ENCODE assay signal across 19 cellular contexts in the genomic region with DNA sequence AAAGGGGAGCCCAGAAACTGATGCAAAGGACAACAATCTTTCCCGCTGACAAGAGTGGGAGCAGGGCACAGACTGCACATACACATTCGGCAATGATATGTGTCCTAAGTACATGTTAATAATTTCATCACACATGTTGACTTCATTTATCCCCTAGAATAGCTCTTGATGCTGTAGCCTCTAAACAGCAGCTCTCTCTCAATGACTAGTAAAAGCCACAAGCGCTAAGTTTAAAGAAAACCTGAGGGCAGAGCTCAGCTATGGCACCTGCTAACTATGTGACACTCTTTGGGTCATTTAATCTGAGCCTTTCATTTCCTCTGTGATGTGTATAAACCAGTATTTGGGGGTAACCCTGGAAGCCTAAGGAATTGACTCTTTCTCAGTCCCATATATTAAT.
"Had no signal": no experiment of that assay in that cellular context is flagged by ENCODE, and none has a peak within 500 bp of the region (broad histone marks: within the 10 kb centered on the region; RNA-seq: fewer than 3 reads in every experiment).

No MANE protein-coding gene starts in this region.

- H3K9me3 ChIP-seq: mucosa of descending colon, ovary, stomach, uterus had no signal

- H3K27ac Mint-ChIP-seq: activated naive CD4-positive, alpha-beta T cell treated with anti-CD3 and anti-CD28 coated beads, Interleukin-2, amount 10 ng/mL, durations not matched to agents 7 days and 5 days; activated T-helper 2 cell treated with anti-CD3 and anti-CD28 coated beads, Interferon-gamma antibody, Interleukin-2, Interleukin-4, amounts not matched to agents 10 μg/mL and 5 μg/mL and 100 μg/mL, durations not matched to agents 14 hours and 24 hours and 36 hours; endodermal cell; immature natural killer cell; natural killer cell treated with Interleukin-12 subunit alpha and Interleukin-12 subunit beta and Interleukin-15 and Interleukin-18, amount 100 ng/mL, for 72 hours had no signal

- DNase-seq: activated CD4-positive, alpha-beta T cell treated with anti-CD3 and anti-CD28 coated beads, Interleukin-2, amount 50 U/mL, for 1 hour; activated naive CD4-positive, alpha-beta T cell treated with anti-CD3 and anti-CD28 coated beads, Interleukin-2, amount 10 ng/mL, durations not matched to agents 7 days and 5 days; activated T-cell treated with anti-CD3 and anti-CD28 coated beads for 4 hours; cerebellar nuclear complex; endodermal cell; glutamatergic neuron; immature natural killer cell; left colon; ovary; stimulated activated CD4-positive, alpha-beta T cell treated with anti-CD3 and anti-CD28 coated beads, Interleukin-15, amount 100 ng/mL, for 24 hours; stimulated activated CD4-positive, alpha-beta T cell treated with anti-CD3 and anti-CD28 coated beads, Interleukin-4, amount 100 ng/mL, for 4 hours; stomach; T-helper 2 cell; uterus had no signal

- H3K27ac ChIP-seq: ovary, stomach, uterus had no signal

- H3K27me3 Mint-ChIP-seq: brain; natural killer cell treated with Interleukin-12 subunit alpha and Interleukin-12 subunit beta and Interleukin-15 and Interleukin-18, amount 100 ng/mL, for 72 hours had no signal

- H3K36me3 Mint-ChIP-seq: activated naive CD4-positive, alpha-beta T cell treated with anti-CD3 and anti-CD28 coated beads, Interleukin-2, amount 10 ng/mL, durations not matched to agents 7 days and 5 days; brain; immature natural killer cell; natural killer cell treated with Interleukin-12 subunit alpha and Interleukin-12 subunit beta and Interleukin-15 and Interleukin-18, amount 100 ng/mL, for 72 hours had no signal

- ATAC-seq: left colon; natural killer cell treated with Interleukin-12 subunit alpha and Interleukin-12 subunit beta and Interleukin-15 and Interleukin-18, amount 100 ng/mL, for 72 hours had no signal

- H3K9me3 Mint-ChIP-seq: activated naive CD4-positive, alpha-beta T cell treated with anti-CD3 and anti-CD28 coated beads, Interleukin-2, amount 10 ng/mL, durations not matched to agents 7 days and 5 days; activated T-helper 2 cell treated with anti-CD3 and anti-CD28 coated beads, Interferon-gamma antibody, Interleukin-2, Interleukin-4, amounts not matched to agents 10 μg/mL and 5 μg/mL and 100 μg/mL, durations not matched to agents 14 hours and 24 hours and 36 hours; brain; endodermal cell; natural killer cell treated with Interleukin-12 subunit alpha and Interleukin-12 subunit beta and Interleukin-15 and Interleukin-18, amount 100 ng/mL, for 72 hours had no signal

- H3K4me1 Mint-ChIP-seq: brain, endodermal cell had no signal

- H3K27me3 ChIP-seq: ovary, stomach, uterus had no signal

- H3K4me3 ChIP-seq: lung, mucosa of descending colon, ovary, stomach, uterus had no signal

- H3K36me3 ChIP-seq: ovary, stomach, uterus had no signal

- H3K4me1 ChIP-seq: stomach, uterus had no signal

- H3K4me3 Mint-ChIP-seq: activated naive CD4-positive, alpha-beta T cell treated with anti-CD3 and anti-CD28 coated beads, Interleukin-2, amount 10 ng/mL, durations not matched to agents 7 days and 5 days; brain; endodermal cell; immature natural killer cell; natural killer cell treated with Interleukin-12 subunit alpha and Interleukin-12 subunit beta and Interleukin-15 and Interleukin-18, amount 100 ng/mL, for 72 hours had no signal
